15 cellular contexts compared by ENCODE assay signal in the genomic region with DNA sequence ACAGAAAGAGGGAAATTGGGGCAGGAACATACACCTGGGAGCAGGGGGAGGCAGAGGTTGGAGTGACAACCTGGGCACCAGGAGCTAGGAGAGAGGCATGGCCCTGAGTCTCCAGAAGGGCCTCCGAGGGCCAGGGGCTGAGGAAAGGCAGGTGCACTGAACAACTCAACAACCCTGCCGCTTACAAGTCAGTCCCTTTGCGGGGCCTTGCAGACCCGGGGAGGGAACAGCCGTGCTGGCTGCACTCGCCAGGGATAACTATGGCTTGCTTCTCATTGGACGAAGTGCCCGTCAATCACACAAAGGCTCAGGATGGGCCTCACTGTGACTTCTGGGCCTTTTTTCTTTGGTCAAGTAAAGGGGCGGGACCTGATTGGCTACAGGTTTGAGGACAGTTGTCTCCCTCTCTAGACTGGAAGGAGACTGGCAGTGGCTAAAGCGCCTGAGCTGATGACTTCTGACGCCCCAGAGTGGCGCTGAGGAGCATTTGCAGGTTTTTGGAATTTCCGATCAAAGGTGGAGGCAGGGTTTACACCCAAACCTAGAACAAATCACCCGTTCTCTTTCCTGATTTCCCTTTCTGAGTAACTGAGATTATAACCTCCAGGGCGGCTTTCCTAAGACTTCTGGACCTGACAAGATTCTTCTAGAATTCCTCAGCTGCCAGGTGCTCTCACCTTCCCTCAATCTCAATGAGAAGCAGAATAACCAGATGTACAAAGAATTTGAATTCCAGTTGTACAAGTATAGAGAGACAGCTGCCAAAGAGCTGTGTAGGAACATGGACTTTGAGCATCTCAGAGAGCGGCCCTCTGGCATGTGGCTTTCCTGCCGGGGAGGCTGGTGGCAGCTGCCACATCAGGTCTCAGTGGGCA. TPM values are rescaled to one million over a fixed set of nuclear protein-coding genes. Genes with fewer than 3 reads are reported as not detected.
DNase-seq lines count a peak whose midpoint lies in the region; ATAC-seq, FAIRE-seq and TF ChIP-seq lines count a peak whose summit lies in the region.
"Had no signal": no experiment of that assay in that cellular context is flagged by ENCODE, and none has a peak within 500 bp of the region (broad histone marks: within the 10 kb centered on the region; RNA-seq: fewer than 3 reads in every experiment).

No MANE protein-coding gene starts in this region.

- H3K4me1 Mint-ChIP-seq in endothelial cell (ENCODE audit: unreplicated experiment), result no peaks in the 10 kb centered on the region
- no peaks in the 10 kb centered on the region for H3K4me1 Mint-ChIP-seq in activated T-cell treated with anti-CD3 and anti-CD28 coated beads, Interleukin-2, amount 50 U/mL, for 72 hours (ENCODE audit: low read depth)

- ATAC-seq in activated T-cell treated with anti-CD3 and anti-CD28 coated beads, Interleukin-2, amount 50 U/mL, for 72 hours (replicated peaks in 1 of 2), result no peak
- ATAC-seq: right cardiac atrium had no signal

- WGBS in small intestine, 3 donors, result 50 to 68% (median 60%) methylated on average over 15 to 17 of the region's 17 CpGs

- H3K4me1 ChIP-seq in small intestine (ENCODE audit: control insufficient read depth in 2 of 2, insufficient read depth in 1 of 2, low read depth in 1 of 2, low read length in 1 of 2), result no peaks in the 10 kb centered on the region

- no peak overlapping the region for H3K4me3 ChIP-seq in small intestine (ENCODE audit: low read depth in 1 of 2, low read length in 2 of 2)
- H3K4me3 ChIP-seq: suprapubic skin had no signal

- in situ Hi-C loops in SK-MEL-5 (cut with HindIII; ENCODE audit: low pct_unique_long_range_greater_than_20kb, low sequenced_read_pairs), result no loop called here

- TF ChIP-seq CTCF in endothelial cell (IDR thresholded peaks at IDR 0.05; ENCODE audit: unreplicated experiment), result no peak

- FAIRE-seq in small intestine (lab: Jason Lieb, UNC), result no peak

- peaks cover 1% of the 10 kb centered on the region for H3K27me3 Mint-ChIP-seq in endothelial cell (ENCODE audit: unreplicated experiment)
- H3K27me3 Mint-ChIP-seq in activated T-cell treated with anti-CD3 and anti-CD28 coated beads, Interleukin-2, amount 50 U/mL, for 72 hours (ENCODE audit: low read depth), result no peaks in the 10 kb centered on the region

- no peaks in the 10 kb centered on the region for H3K9me3 ChIP-seq in small intestine (ENCODE audit: control insufficient read depth, low read depth)
- H3K9me3 ChIP-seq: suprapubic skin had no signal

- H3K9me3 Mint-ChIP-seq in endothelial cell (ENCODE audit: unreplicated experiment), result no peaks in the 10 kb centered on the region
- no peaks in the 10 kb centered on the region for H3K9me3 Mint-ChIP-seq in activated T-cell treated with anti-CD3 and anti-CD28 coated beads, Interleukin-2, amount 50 U/mL, for 72 hours

- H3K36me3 Mint-ChIP-seq in endothelial cell (ENCODE audit: low read depth, unreplicated experiment), result peaks cover 9% of the 10 kb centered on the region
- no peaks in the 10 kb centered on the region for H3K36me3 Mint-ChIP-seq in activated T-cell treated with anti-CD3 and anti-CD28 coated beads, Interleukin-2, amount 50 U/mL, for 72 hours (ENCODE audit: insufficient read depth in 2 of 2)

- no peaks in the 10 kb centered on the region for H3K36me3 ChIP-seq in small intestine (ENCODE audit: control insufficient read depth in 2 of 2, insufficient read depth in 2 of 2, low read length in 2 of 2)
- H3K36me3 ChIP-seq: suprapubic skin had no signal

- DNase-seq in NCI-H146 (lab: John Stamatoyannopoulos, UW), result peak; percentile 20
- DNase-seq in NCI-H146 treated with DMSO at 0.1 percent for 48 hours (lab: John Stamatoyannopoulos, UW; ENCODE audit: unreplicated experiment), result no peak
- DNase-seq in SK-MEL-5 (ENCODE audit: low read depth, low spot score), result peak; percentile 72
- DNase-seq in iPS DF 19.7 (ENCODE audit: low read depth, low spot score), result peak; percentile 93
- peak; percentile 59 for DNase-seq in small intestine
- no peak for DNase-seq in endothelial cell (ENCODE audit: low spot score)
- DNase-seq in activated T-cell treated with anti-CD3 and anti-CD28 coated beads, Interleukin-2, amount 50 U/mL, for 72 hours, result no peak
- no peak for DNase-seq in NCI-H345 (lab: John Stamatoyannopoulos, UW)
- DNase-seq: 8988T; amniotic stem cell; DMS79; effector CD8-positive, alpha-beta T cell; right cardiac atrium; T-helper 9 cell had no signal

- no peak overlapping the region for H3K27ac ChIP-seq in small intestine (ENCODE audit: low read depth in 1 of 2, low read length in 1 of 2)
- H3K27ac ChIP-seq: suprapubic skin had no signal

- no peak overlapping the region for H3K27ac Mint-ChIP-seq in endothelial cell (ENCODE audit: unreplicated experiment)
- H3K27ac Mint-ChIP-seq in activated T-cell treated with anti-CD3 and anti-CD28 coated beads, Interleukin-2, amount 50 U/mL, for 72 hours, result no peak overlapping the region

- no peaks in the 10 kb centered on the region for H3K27me3 ChIP-seq in small intestine (ENCODE audit: control insufficient read depth in 2 of 2, insufficient read depth in 2 of 2, low read length in 2 of 2)
- H3K27me3 ChIP-seq: suprapubic skin had no signal

- H3K4me3 Mint-ChIP-seq in endothelial cell (ENCODE audit: unreplicated experiment), result no peak overlapping the region
- H3K4me3 Mint-ChIP-seq in activated T-cell treated with anti-CD3 and anti-CD28 coated beads, Interleukin-2, amount 50 U/mL, for 72 hours, result no peak overlapping the region

RNA-seq across cellular contexts. Expression of a gene that starts 27.6 kb away (rescaled TPM):
- 77.4 and 96.3 TPM in 2 replicates for total RNA-seq in SK-MEL-5 (2014; rRNA removed; shearing (Covaris generic))
- 96.4 and 117 TPM in 2 replicates for polyA plus RNA-seq in SK-MEL-5 (2015; cell fraction: cytosol; rRNA removed)
- polyA plus RNA-seq in SK-MEL-5 (2015; cell fraction: nucleus; rRNA removed), result 76.4 and 135 TPM in 2 replicates
- 1 to 10 TPM in 2 of 3 donors, not detected in 1; 1.1 to 2.7 TPM for polyA plus RNA-seq in small intestine
- 2.2 TPM for total RNA-seq in endothelial cell (ENCODE audit: unreplicated experiment)
- total RNA-seq in activated T-cell treated with anti-CD3 and anti-CD28 coated beads, Interleukin-2, amount 50 U/mL, for 72 hours, result 1 to 10 TPM; 1.0 to 1.2 TPM

RNA-seq across cellular contexts. Expression of a gene that starts 30.3 kb away (rescaled TPM):
- 0.79 and 1.7 TPM in 2 replicates for total RNA-seq in SK-MEL-5 (2014; rRNA removed; shearing (Covaris generic))
- polyA plus RNA-seq in SK-MEL-5 (2015; cell fraction: cytosol; rRNA removed), result 1.2 and 1.3 TPM in 2 replicates
- polyA plus RNA-seq in SK-MEL-5 (2015; cell fraction: nucleus; rRNA removed), result 2.8 and 13.7 TPM in 2 replicates
- polyA plus RNA-seq in small intestine, result 10 to 100 TPM; 18.6 to 79.2 (median 77.2) TPM
- total RNA-seq in endothelial cell (ENCODE audit: unreplicated experiment), result 0.77 TPM
- 1 to 10 TPM in 1 of 2 donors, under 1 TPM in 1; 0.44 to 1.8 TPM for total RNA-seq in activated T-cell treated with anti-CD3 and anti-CD28 coated beads, Interleukin-2, amount 50 U/mL, for 72 hours

Comparison
In these comparisons a context has a peak if more than half of its experiments do, and no peak if none do; other contexts are left out.
1. DNase-seq: peak in NCI-H146 (single experiment), SK-MEL-5 (single experiment), iPS DF 19.7 (single experiment) and small intestine (single experiment); none in NCI-H146 treated with DMSO at 0.1 percent for 48 hours (single experiment), endothelial cell (single experiment), activated T-cell treated with anti-CD3 and anti-CD28 coated beads, Interleukin-2, amount 50 U/mL, for 72 hours (0 of 2) and NCI-H345 (single experiment).
2. RNA of a gene that starts 27.6 kb away (total RNA-seq): 77.4 to 96.3 TPM in SK-MEL-5; 2.2 TPM in endothelial cell (single experiment) and 1.0 to 1.2 TPM in activated T-cell treated with anti-CD3 and anti-CD28 coated beads, Interleukin-2, amount 50 U/mL, for 72 hours; every median in the first group is over 10 times any median in the second.